Comparison of ENCODE assay signal across 2 cellular contexts in genomic region chr10:12474727-12475414, GRCh38.
TF ChIP-seq lines count a peak whose summit lies in the region.

No MANE protein-coding gene starts in this region.

TF ChIP-seq in HEK293, 187 proteins besides CTCF, POLR2A, EP300 and RAD21 (continued from another document):
- TF ChIP-seq, protein P1, sequence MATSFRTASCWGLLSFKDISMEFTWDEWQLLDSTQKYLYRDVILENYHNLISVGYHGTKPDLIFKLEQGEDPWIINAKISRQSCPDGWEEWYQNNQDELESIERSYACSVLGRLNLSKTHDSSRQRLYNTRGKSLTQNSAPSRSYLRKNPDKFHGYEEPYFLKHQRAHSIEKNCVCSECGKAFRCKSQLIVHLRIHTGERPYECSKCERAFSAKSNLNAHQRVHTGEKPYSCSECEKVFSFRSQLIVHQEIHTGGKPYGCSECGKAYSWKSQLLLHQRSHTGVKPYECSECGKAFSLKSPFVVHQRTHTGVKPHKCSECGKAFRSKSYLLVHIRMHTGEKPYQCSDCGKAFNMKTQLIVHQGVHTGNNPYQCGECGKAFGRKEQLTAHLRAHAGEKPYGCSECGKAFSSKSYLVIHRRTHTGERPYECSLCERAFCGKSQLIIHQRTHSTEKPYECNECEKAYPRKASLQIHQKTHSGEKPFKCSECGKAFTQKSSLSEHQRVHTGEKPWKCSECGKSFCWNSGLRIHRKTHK (tag by site-specific recombination; IDR thresholded peaks at IDR 0.05) = no peak
- peak; percentile 48; the same call in 1 of the 2 replicates for TF ChIP-seq ZNF580 (tag by site-specific recombination; IDR thresholded peaks at IDR 0.05)
- no peak for TF ChIP-seq ZNF394 (tag by site-specific recombination; IDR thresholded peaks at IDR 0.05; ENCODE audit: borderline replicate concordance)
- peak; percentile 95 for TF ChIP-seq ZNF146 (tag by site-specific recombination; IDR thresholded peaks at IDR 0.05)

TF ChIP-seq in K562, 482 proteins besides CTCF, POLR2A, EP300 and RAD21 (continued from another document):
- TF ChIP-seq CEBPG (CRISPR knock-in tag; IDR thresholded peaks at IDR 0.05) (peak; percentile 53), CEBPG (tag; conservative IDR thresholded peaks at IDR 0.05 in 1 of 2, IDR thresholded peaks at IDR 0.05 in 1 of 2) (peak; percentile 67 to 98), ZNF655 (CRISPR knock-in tag; IDR thresholded peaks at IDR 0.05) (no peak), ZNF134 (CRISPR knock-in tag; conservative IDR thresholded peaks at IDR 0.05) (no peak), HDAC2 (IDR thresholded peaks at IDR 0.05) (no peak), E2F5 (CRISPR knock-in tag; IDR thresholded peaks at IDR 0.05) (no peak), NFATC3 (IDR thresholded peaks at IDR 0.05) (no peak), KAT7 (CRISPR knock-in tag; IDR thresholded peaks at IDR 0.05; ENCODE audit: borderline replicate concordance) (no peak)
TF ChIP-seq in K562: peak in this region for 4.
